ENCODE assay signal across 26 cellular contexts in genomic region chr22:41899110-41899509, GRCh38. TPM values are rescaled to one million over a fixed set of nuclear protein-coding genes. Genes with fewer than 3 reads are reported as not detected.
"Had no signal": no experiment of that assay in that cellular context is flagged by ENCODE, and none has a peak within 500 bp of the region (broad histone marks: within the 10 kb centered on the region; RNA-seq: fewer than 3 reads in every experiment).

No MANE protein-coding gene starts in this region.

- H3K9me3 ChIP-seq: esophagus muscularis mucosa, lower lobe of right lung, pancreas, prostate gland, thoracic aorta had no signal

- H3K4me3 ChIP-seq: esophagus muscularis mucosa, lower lobe of right lung, pancreas, prostate gland, thoracic aorta had no signal

- H3K27me3 ChIP-seq: esophagus muscularis mucosa, pancreas had no signal

- H3K9me3 Mint-ChIP-seq: immature natural killer cell had no signal

- H3K27ac ChIP-seq: esophagus muscularis mucosa, lower lobe of right lung, pancreas, prostate gland, thoracic aorta, VCaP had no signal

- H3K27ac Mint-ChIP-seq: activated naive CD8-positive, alpha-beta T cell; immature natural killer cell had no signal

- H3K27me3 Mint-ChIP-seq: activated naive CD8-positive, alpha-beta T cell had no signal

- DNase-seq: activated CD4-positive, alpha-beta T cell treated with anti-CD3 and anti-CD28 coated beads for 48 hours; activated CD4-positive, alpha-beta T cell treated with anti-CD3 and anti-CD28 coated beads, Interleukin-2, amount 50 U/mL, for 48 hours; activated CD8-positive, alpha-beta memory T cell treated with anti-CD3 and anti-CD28 coated beads for 24 hours; activated effector memory CD4-positive, alpha-beta T cell treated with Interleukin-2 at 50 U/mL for 16 hours; activated naive CD4-positive, alpha-beta T cell treated with Interleukin-2 at 50 U/mL for 16 hours; anterior cingulate cortex; dermis blood vessel endothelial cell; effector CD4-positive, alpha-beta T cell; foreskin melanocyte; glutamatergic neuron; hypothalamus; immature natural killer cell; mesenchymal stem cell; stimulated activated CD4-positive, alpha-beta T cell treated with anti-CD3 and anti-CD28 coated beads, Interleukin-2, amount 100 ng/mL, for 48 hours; stimulated activated naive CD8-positive, alpha-beta T cell treated with anti-CD3 and anti-CD28 coated beads, Interleukin-15, Interleukin-2, amounts not matched to agents 100 U/mL and 50 U/mL, for 24 hours; T-helper 9 cell; trophoblast cell had no signal

- H3K4me3 Mint-ChIP-seq: activated naive CD8-positive, alpha-beta T cell; immature natural killer cell had no signal

- H3K4me1 Mint-ChIP-seq: immature natural killer cell had no signal

- H3K4me1 ChIP-seq: lower lobe of right lung, pancreas, prostate gland had no signal

- ATAC-seq: lower lobe of right lung; pancreas; stimulated activated naive CD8-positive, alpha-beta T cell treated with anti-CD3 and anti-CD28 coated beads, Interleukin-15, Interleukin-2, amounts not matched to agents 100 U/mL and 50 U/mL, for 24 hours had no signal

- H3K36me3 Mint-ChIP-seq: activated naive CD8-positive, alpha-beta T cell had no signal

RNA-seq across cellular contexts. Expression of gene SHISA8, which starts 15.8 kb away (rescaled TPM):
- total RNA-seq: bronchial epithelial cell, dermis blood vessel endothelial cell, lower lobe of right lung, pancreas, prostate gland, subcutaneous adipose tissue, thoracic aorta had no signal

RNA-seq across cellular contexts. Expression of gene TNFRSF13C, which starts 27.5 kb away (rescaled TPM):
- total RNA-seq: dermis blood vessel endothelial cell, subcutaneous adipose tissue, thoracic aorta had no signal

RNA-seq across cellular contexts. Expression of gene CENPM, which starts 47.8 kb away (rescaled TPM):
- total RNA-seq: esophagus muscularis mucosa, thoracic aorta had no signal
